Comparison of ENCODE assay signal across 3 cellular contexts in the genomic region with DNA sequence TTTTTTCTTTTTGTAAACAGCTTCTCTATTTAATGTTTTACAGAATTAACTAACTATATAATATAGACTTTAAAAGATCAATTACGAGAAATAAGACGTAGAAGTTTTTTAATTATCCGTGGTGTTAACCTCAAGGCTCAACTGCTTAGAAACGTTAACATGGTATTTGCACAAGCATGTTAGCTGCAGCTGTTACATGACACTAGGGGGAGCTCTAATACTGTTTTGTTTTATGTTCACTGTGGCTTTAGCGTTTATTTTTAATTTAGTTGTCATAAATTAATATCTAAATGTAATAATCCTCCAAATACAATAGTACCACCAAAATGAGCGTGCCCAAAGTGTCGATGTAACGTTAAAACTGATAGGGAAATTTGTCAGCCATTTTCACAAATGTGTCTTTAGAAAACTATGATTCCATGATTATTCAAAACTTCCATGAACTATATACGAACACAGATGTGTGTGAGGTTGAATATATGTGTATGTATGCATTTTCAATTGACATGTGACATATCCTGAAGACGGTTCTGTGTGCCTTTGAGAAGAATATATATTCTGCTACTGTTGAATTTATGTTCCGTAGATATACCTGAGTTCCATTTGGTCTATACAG.
TF ChIP-seq lines count a peak whose summit lies in the region.

No MANE protein-coding gene starts in this region.

TF ChIP-seq in A549, 52 proteins besides CTCF, POLR2A, EP300 and RAD21:
- TF ChIP-seq NR3C1 (IDR thresholded peaks at IDR 0.05) (no peak), GATA3 (IDR thresholded peaks at IDR 0.05; ENCODE audit: borderline replicate concordance) (no peak), SMC3 (IDR thresholded peaks at IDR 0.05) (peak; percentile 58; the same call in 2 of the 3 replicates), HOXB13 (CRISPR knock-in tag; IDR thresholded peaks at IDR 0.05; ENCODE audit: low read depth) (0 out of 2 replicates have a peak, but pooled peaks have one; percentile 33), CEBPB (IDR thresholded peaks at IDR 0.05) (no peak)
- TF ChIP-seq, protein P1, sequence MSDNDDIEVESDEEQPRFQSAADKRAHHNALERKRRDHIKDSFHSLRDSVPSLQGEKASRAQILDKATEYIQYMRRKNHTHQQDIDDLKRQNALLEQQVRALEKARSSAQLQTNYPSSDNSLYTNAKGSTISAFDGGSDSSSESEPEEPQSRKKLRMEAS (IDR thresholded peaks at IDR 0.05): no peak
TF ChIP-seq in A549: peak in this region for 2.

TF ChIP-seq in GM12891, 5 proteins besides CTCF, POLR2A, EP300 and RAD21:
- TF ChIP-seq POU2F2 (IDR thresholded peaks at IDR 0.05; ENCODE audit: low read depth, low read length) (no peak), SPI1 (IDR thresholded peaks at IDR 0.05; ENCODE audit: low read depth, low read length) (no peak), PAX5 (IDR thresholded peaks at IDR 0.05; ENCODE audit: insufficient read depth, low read length, severe bottlenecking) (no peak), TAF1 (IDR thresholded peaks at IDR 0.05; ENCODE audit: low read depth, low read length) (no peak), POLR2AphosphoS5 (IDR thresholded peaks at IDR 0.05; ENCODE audit: low read depth, low read length) (no peak)

TF ChIP-seq in H1, 55 proteins besides CTCF, POLR2A, EP300 and RAD21:
- TF ChIP-seq, protein P2, sequence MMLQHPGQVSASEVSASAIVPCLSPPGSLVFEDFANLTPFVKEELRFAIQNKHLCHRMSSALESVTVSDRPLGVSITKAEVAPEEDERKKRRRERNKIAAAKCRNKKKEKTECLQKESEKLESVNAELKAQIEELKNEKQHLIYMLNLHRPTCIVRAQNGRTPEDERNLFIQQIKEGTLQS (IDR thresholded peaks at IDR 0.05; ENCODE audit: insufficient read depth, low read depth, low read length): no peak
- TF ChIP-seq, protein P3, sequence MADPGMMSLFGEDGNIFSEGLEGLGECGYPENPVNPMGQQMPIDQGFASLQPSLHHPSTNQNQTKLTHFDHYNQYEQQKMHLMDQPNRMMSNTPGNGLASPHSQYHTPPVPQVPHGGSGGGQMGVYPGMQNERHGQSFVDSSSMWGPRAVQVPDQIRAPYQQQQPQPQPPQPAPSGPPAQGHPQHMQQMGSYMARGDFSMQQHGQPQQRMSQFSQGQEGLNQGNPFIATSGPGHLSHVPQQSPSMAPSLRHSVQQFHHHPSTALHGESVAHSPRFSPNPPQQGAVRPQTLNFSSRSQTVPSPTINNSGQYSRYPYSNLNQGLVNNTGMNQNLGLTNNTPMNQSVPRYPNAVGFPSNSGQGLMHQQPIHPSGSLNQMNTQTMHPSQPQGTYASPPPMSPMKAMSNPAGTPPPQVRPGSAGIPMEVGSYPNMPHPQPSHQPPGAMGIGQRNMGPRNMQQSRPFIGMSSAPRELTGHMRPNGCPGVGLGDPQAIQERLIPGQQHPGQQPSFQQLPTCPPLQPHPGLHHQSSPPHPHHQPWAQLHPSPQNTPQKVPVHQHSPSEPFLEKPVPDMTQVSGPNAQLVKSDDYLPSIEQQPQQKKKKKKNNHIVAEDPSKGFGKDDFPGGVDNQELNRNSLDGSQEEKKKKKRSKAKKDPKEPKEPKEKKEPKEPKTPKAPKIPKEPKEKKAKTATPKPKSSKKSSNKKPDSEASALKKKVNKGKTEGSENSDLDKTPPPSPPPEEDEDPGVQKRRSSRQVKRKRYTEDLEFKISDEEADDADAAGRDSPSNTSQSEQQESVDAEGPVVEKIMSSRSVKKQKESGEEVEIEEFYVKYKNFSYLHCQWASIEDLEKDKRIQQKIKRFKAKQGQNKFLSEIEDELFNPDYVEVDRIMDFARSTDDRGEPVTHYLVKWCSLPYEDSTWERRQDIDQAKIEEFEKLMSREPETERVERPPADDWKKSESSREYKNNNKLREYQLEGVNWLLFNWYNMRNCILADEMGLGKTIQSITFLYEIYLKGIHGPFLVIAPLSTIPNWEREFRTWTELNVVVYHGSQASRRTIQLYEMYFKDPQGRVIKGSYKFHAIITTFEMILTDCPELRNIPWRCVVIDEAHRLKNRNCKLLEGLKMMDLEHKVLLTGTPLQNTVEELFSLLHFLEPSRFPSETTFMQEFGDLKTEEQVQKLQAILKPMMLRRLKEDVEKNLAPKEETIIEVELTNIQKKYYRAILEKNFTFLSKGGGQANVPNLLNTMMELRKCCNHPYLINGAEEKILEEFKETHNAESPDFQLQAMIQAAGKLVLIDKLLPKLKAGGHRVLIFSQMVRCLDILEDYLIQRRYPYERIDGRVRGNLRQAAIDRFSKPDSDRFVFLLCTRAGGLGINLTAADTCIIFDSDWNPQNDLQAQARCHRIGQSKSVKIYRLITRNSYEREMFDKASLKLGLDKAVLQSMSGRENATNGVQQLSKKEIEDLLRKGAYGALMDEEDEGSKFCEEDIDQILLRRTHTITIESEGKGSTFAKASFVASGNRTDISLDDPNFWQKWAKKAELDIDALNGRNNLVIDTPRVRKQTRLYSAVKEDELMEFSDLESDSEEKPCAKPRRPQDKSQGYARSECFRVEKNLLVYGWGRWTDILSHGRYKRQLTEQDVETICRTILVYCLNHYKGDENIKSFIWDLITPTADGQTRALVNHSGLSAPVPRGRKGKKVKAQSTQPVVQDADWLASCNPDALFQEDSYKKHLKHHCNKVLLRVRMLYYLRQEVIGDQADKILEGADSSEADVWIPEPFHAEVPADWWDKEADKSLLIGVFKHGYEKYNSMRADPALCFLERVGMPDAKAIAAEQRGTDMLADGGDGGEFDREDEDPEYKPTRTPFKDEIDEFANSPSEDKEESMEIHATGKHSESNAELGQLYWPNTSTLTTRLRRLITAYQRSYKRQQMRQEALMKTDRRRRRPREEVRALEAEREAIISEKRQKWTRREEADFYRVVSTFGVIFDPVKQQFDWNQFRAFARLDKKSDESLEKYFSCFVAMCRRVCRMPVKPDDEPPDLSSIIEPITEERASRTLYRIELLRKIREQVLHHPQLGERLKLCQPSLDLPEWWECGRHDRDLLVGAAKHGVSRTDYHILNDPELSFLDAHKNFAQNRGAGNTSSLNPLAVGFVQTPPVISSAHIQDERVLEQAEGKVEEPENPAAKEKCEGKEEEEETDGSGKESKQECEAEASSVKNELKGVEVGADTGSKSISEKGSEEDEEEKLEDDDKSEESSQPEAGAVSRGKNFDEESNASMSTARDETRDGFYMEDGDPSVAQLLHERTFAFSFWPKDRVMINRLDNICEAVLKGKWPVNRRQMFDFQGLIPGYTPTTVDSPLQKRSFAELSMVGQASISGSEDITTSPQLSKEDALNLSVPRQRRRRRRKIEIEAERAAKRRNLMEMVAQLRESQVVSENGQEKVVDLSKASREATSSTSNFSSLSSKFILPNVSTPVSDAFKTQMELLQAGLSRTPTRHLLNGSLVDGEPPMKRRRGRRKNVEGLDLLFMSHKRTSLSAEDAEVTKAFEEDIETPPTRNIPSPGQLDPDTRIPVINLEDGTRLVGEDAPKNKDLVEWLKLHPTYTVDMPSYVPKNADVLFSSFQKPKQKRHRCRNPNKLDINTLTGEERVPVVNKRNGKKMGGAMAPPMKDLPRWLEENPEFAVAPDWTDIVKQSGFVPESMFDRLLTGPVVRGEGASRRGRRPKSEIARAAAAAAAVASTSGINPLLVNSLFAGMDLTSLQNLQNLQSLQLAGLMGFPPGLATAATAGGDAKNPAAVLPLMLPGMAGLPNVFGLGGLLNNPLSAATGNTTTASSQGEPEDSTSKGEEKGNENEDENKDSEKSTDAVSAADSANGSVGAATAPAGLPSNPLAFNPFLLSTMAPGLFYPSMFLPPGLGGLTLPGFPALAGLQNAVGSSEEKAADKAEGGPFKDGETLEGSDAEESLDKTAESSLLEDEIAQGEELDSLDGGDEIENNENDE (IDR thresholded peaks at IDR 0.05; ENCODE audit: insufficient replicate concordance, low read length): peak; percentile 67
TF ChIP-seq in H1: peak in this region for 1.
